In the genomic region with DNA sequence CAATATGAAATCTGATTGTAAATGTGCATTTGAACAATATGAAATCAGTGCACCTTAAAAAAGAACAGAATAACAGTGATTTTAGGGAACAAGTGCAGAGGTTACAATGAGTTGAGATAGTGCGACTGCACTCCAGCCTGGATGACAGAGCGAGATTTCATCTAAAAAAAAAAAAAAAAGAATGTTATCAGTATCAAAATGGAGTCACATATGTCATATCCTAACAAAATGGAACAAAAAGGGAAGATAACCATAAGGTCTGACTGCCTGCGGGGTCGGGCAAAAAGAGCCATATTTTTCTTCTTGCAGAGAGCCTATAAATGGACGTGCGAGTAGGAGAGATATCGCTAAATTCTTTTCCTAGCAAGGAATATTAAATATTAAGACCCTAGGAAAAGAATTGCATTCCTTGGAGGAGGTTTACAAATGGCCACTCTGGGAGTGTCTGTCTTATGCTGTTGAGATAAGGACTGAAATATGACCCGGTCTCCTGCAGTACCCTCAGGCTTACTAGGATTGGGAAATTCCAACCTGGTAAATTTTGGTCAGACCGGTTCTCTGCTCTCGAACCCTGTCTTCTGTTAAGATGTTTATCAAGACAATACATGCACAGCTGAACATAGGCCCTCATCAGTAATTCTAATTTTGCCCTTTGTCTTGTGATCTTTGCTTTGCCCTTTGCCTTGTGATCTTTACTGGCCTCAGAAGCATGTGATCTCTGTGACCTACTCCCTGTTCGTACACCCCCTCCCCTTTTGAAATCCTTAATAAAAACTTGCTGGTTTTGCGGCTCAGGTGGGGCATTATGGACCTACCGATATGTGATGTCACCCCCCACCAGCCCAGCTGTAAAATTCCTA, we compare ENCODE assay signal across 10 cellular contexts. TPM values are rescaled to one million over a fixed set of nuclear protein-coding genes. Genes with fewer than 3 reads are reported as not detected.
DNase-seq lines count a peak whose midpoint lies in the region; ATAC-seq, FAIRE-seq and TF ChIP-seq lines count a peak whose summit lies in the region.
"Not testable (repeated sequence)": the region's sequence is repeated elsewhere in the genome, so short reads cannot be mapped to it uniquely, and the experiment has no call there.
"Had no signal": no experiment of that assay in that cellular context is flagged by ENCODE, and none has a peak within 500 bp of the region (broad histone marks: within the 10 kb centered on the region; RNA-seq: fewer than 3 reads in every experiment).

No MANE protein-coding gene starts in this region.

- H3K36me3 Mint-ChIP-seq in T-cell; naive thymus-derived CD4-positive, alpha-beta T cell: not testable (repeated sequence)

- dilution Hi-C loops in mammary epithelial cell (cut with HindIII; ENCODE audit: low sequenced_read_pairs); keratinocyte (cut with MboI; ENCODE audit: extremely low pct_ligation_motif_present, low sequenced_read_pairs): not testable (repeated sequence)

- CTCF ChIA-PET in T-cell (lab: Charles Lee): interaction anchor here in 1 of 2 donors (0.7 to 2.3 kb wide), 2 partner anchors 19 to 65 kb away, joined by 6 read pairs; no protein-coding TSS in a partner anchor
- CTCF ChIA-PET in mammary epithelial cell (lab: Charles Lee; ENCODE audit: low non-redundant PET): not testable (repeated sequence)
- CTCF ChIA-PET in naive thymus-derived CD4-positive, alpha-beta T cell (lab: Charles Lee): interaction anchor here (1.2 kb wide), 1 partner anchor 83 kb away, joined by 3 read pairs; no protein-coding TSS in a partner anchor

- not testable (repeated sequence) for H3K36me3 ChIP-seq in mammary epithelial cell (ENCODE audit: insufficient read depth, low read length); keratinocyte (ENCODE audit: control insufficient read depth in 2 of 2, extremely low read depth in 1 of 2, insufficient read depth in 2 of 2, low read length in 2 of 2); naive thymus-derived CD4-positive, alpha-beta T cell (ENCODE audit: control insufficient read depth in 2 of 3, insufficient read depth in 3 of 3, low read length in 3 of 3); small intestine (ENCODE audit: control insufficient read depth in 2 of 2, insufficient read depth in 2 of 2, low read length in 2 of 2)

- 72% methylated on average over 12 of the region's 13 CpGs for WGBS in mammary epithelial cell (ENCODE audit: low coverage, missing lambda C conversion rate)
- WGBS in small intestine, 3 donors: 71 to 77% (median 75%) methylated on average over 13 of the region's 13 CpGs

- peak overlapping the region in 1 of 3 donors; percentile 75 for H3K4me3 Mint-ChIP-seq in T-cell
- not testable (repeated sequence) for H3K4me3 Mint-ChIP-seq in naive thymus-derived CD4-positive, alpha-beta T cell

- H3K9me1 ChIP-seq in keratinocyte (ENCODE audit: control insufficient read depth, extremely low read depth, insufficient read depth, low read length): not testable (repeated sequence)

- H4K20me1 ChIP-seq in mammary epithelial cell (ENCODE audit: insufficient read depth, low read length); keratinocyte (ENCODE audit: control insufficient read depth, extremely low read depth, insufficient read depth, low read length): not testable (repeated sequence)

- not testable (repeated sequence) for H3K9me3 Mint-ChIP-seq in T-cell; naive thymus-derived CD4-positive, alpha-beta T cell

- not testable (repeated sequence) for TF ChIP-seq CTCF in mammary epithelial cell (conservative IDR thresholded peaks at IDR 0.05 in 1 of 2, IDR thresholded peaks at IDR 0.05 in 1 of 2; ENCODE audit: extremely low read depth in 1 of 2, insufficient read depth in 1 of 2, low read depth in 1 of 2, low read length in 2 of 2); keratinocyte (optimal IDR thresholded peaks at IDR 0.05 in 1 of 3, IDR thresholded peaks at IDR 0.05 in 1 of 3, conservative IDR thresholded peaks at IDR 0.05 in 1 of 3; ENCODE audit: extremely low read depth in 1 of 3, insufficient read depth in 2 of 3, low read length in 3 of 3)

- H3K4me2 ChIP-seq in mammary epithelial cell (ENCODE audit: insufficient read depth, low read depth, low read length): not testable (repeated sequence)
- H3K4me2 ChIP-seq in keratinocyte (ENCODE audit: control insufficient read depth, extremely low read depth, insufficient read depth, low read depth, low read length): peak overlapping the region; percentile 76

- not testable (repeated sequence) for H3K4me3 ChIP-seq in mammary epithelial cell (replicated peaks in 1 of 3; ENCODE audit: insufficient read depth in 1 of 3, low read depth in 2 of 3, low read length in 3 of 3); naive thymus-derived CD4-positive, alpha-beta T cell (ENCODE audit: low read length); small intestine (ENCODE audit: low read depth in 1 of 2, low read length in 2 of 2)
- peak overlapping the region in 1 of 3 experiments; percentile 23 for H3K4me3 ChIP-seq in keratinocyte (ENCODE audit: control insufficient read depth in 2 of 3, extremely low read depth in 1 of 3, insufficient read depth in 2 of 3, low read depth in 1 of 3, low read length in 3 of 3)

- in situ Hi-C loops in mammary epithelial cell (cut with MboI; ENCODE audit: low sequenced_read_pairs in 2 of 2): not testable (repeated sequence)

- POLR2A ChIA-PET in T-cell (lab: Charles Lee): interaction anchor here in 1 of 2 donors (0.6 kb wide), 1 partner anchor 778 kb away, joined by 3 read pairs; no protein-coding TSS in a partner anchor
- POLR2A ChIA-PET in naive thymus-derived CD4-positive, alpha-beta T cell (lab: Charles Lee): interaction anchor here (1.7 to 4.3 kb wide), 2 partner anchors 33 to 39 kb away, joined by 4 to 40 read pairs; partner anchors contain the start of genes C16orf54 and PAGR1

- not testable (repeated sequence) for H3K9me3 ChIP-seq in mammary epithelial cell (replicated peaks; ENCODE audit: insufficient read depth, low read length); keratinocyte (ENCODE audit: control insufficient read depth, low read depth, low read length); naive thymus-derived CD4-positive, alpha-beta T cell (ENCODE audit: control insufficient read depth in 2 of 3, low read length in 3 of 3); small intestine (ENCODE audit: control insufficient read depth, low read depth)

- H3K4me1 ChIP-seq in mammary epithelial cell (ENCODE audit: insufficient read depth, low read length) (peaks cover 32% of the 10 kb centered on the region), keratinocyte (ENCODE audit: control insufficient read depth, extremely low read depth, insufficient read depth, low read length) (peaks cover 40% of the 10 kb centered on the region)
- H3K4me1 ChIP-seq in naive thymus-derived CD4-positive, alpha-beta T cell (ENCODE audit: control insufficient read depth in 2 of 2, insufficient read depth in 2 of 2, low read length in 2 of 2); small intestine (ENCODE audit: control insufficient read depth in 2 of 2, insufficient read depth in 1 of 2, low read depth in 1 of 2, low read length in 1 of 2): not testable (repeated sequence)

- peak overlapping the region; percentile 40 to 82 for H3K27ac Mint-ChIP-seq in T-cell
- peak overlapping the region in 8 of 9 donors; percentile 0 to 78 (median 58) for H3K27ac Mint-ChIP-seq in naive thymus-derived CD4-positive, alpha-beta T cell

- FAIRE-seq in keratinocyte (lab: Jason Lieb, UNC); small intestine (lab: Jason Lieb, UNC): not testable (repeated sequence)

- H3K9ac ChIP-seq in mammary epithelial cell (ENCODE audit: insufficient read depth, low read length) (peak overlapping the region; percentile 22), keratinocyte (ENCODE audit: control insufficient read depth, extremely low read depth, insufficient read depth, low read length) (peak overlapping the region; percentile 61)

- peaks cover 24 to 34% (median 24%) of the 10 kb centered on the region in 3 donors for H3K4me1 Mint-ChIP-seq in T-cell
- H3K4me1 Mint-ChIP-seq in naive thymus-derived CD4-positive, alpha-beta T cell: peaks cover 17 to 36% (median 22%) of the 10 kb centered on the region in 7 donors

- not testable (repeated sequence) for H3K27me3 Mint-ChIP-seq in T-cell
- peaks cover 0 to 15% (median 0%) of the 10 kb centered on the region in 5 donors for H3K27me3 Mint-ChIP-seq in naive thymus-derived CD4-positive, alpha-beta T cell

- not testable (repeated sequence) for H3K79me2 ChIP-seq in mammary epithelial cell (ENCODE audit: insufficient read depth, low read length); keratinocyte (ENCODE audit: control insufficient read depth, insufficient read depth, low read length)

- H3K27ac ChIP-seq in mammary epithelial cell (ENCODE audit: insufficient read depth, low read depth, low read length); naive thymus-derived CD4-positive, alpha-beta T cell (ENCODE audit: low read depth, low read length); small intestine (ENCODE audit: low read depth in 1 of 2, low read length in 1 of 2): not testable (repeated sequence)
- H3K27ac ChIP-seq in keratinocyte (ENCODE audit: control insufficient read depth, insufficient read depth, low read length): peak overlapping the region; percentile 78

- not testable (repeated sequence) for H3K27me3 ChIP-seq in mammary epithelial cell (ENCODE audit: insufficient read depth, low read length); keratinocyte (ENCODE audit: control insufficient read depth, extremely low read depth, insufficient read depth, low read length); naive thymus-derived CD4-positive, alpha-beta T cell (ENCODE audit: control insufficient read depth in 2 of 2, insufficient read depth in 2 of 2, low read length in 2 of 2); small intestine (ENCODE audit: control insufficient read depth in 2 of 2, insufficient read depth in 2 of 2, low read length in 2 of 2)

- ATAC-seq in T-cell (replicated peaks in 1 of 4); naive thymus-derived CD4-positive, alpha-beta T cell: not testable (repeated sequence)

- BruUV-seq in mammary epithelial cell (replicated peaks; lab: Mats Ljungman, UMichigan): not testable (repeated sequence)

- H2AFZ ChIP-seq in mammary epithelial cell (ENCODE audit: low read depth, low read length); keratinocyte (ENCODE audit: control insufficient read depth, low read length): not testable (repeated sequence)

- DNase-seq in ELF-1 (ENCODE audit: low read depth, low spot score) (peak; percentile 72), NCI-H226 (peak; percentile 60), mammary epithelial cell (peak; percentile 43), small intestine (peak; percentile 41)
- DNase-seq in T-cell; keratinocyte (ENCODE audit: low read depth, low spot score); naive thymus-derived CD4-positive, alpha-beta T cell: not testable (repeated sequence)

- intact Hi-C loops in mammary epithelial cell (cut with micrococcal nuclease); naive thymus-derived CD4-positive, alpha-beta T cell (cut with micrococcal nuclease): not testable (repeated sequence)

RNA-seq across cellular contexts. Expression of gene ZG16, which starts 5.3 kb away (rescaled TPM):
- total RNA-seq in T-cell (under 1 TPM in 2 of 5 donors, not detected in 3; 0.09 to 0.15 TPM), mammary epithelial cell (not detected)
- polyA plus RNA-seq in mammary epithelial cell (not detected), keratinocyte (0.01 TPM in 1 of 3 replicates, not detected in the others), small intestine (100 to 1,000 TPM in 1 of 3 donors, 10 to 100 TPM in 2; 19.3 to 186 (median 75.4) TPM)
- polyA minus RNA-seq in mammary epithelial cell (not detected), keratinocyte (not detected in 3 replicates)
- not detected for polyA plus RNA-seq in keratinocyte (2011; ENCODE audit: low read depth)
- polyA plus RNA-seq in keratinocyte (2011; cell fraction: cytosol; rRNA removed): not detected in 2 replicates
- polyA plus RNA-seq in keratinocyte (2011; cell fraction: nucleus; rRNA removed): not detected in 2 replicates
- polyA plus RNA-seq in keratinocyte (2012; ENCODE audit: low replicate concordance): not detected in 2 replicates
- polyA minus RNA-seq in keratinocyte (2011; cell fraction: cytosol; rRNA and poly(A)+ RNA removed): not detected
- polyA minus RNA-seq in keratinocyte (2011; cell fraction: nucleus; rRNA and poly(A)+ RNA removed): not detected in 2 replicates
- not detected for total RNA-seq in naive thymus-derived CD4-positive, alpha-beta T cell
- polyA plus RNA-seq in naive thymus-derived CD4-positive, alpha-beta T cell: not detected
- total RNA-seq: CD8-positive, alpha-beta memory T cell; HT1080 had no signal
- polyA plus RNA-seq: CD8-positive, alpha-beta memory T cell; SK-N-SH had no signal

RNA-seq across cellular contexts. Expression of gene KIF22, which starts 7.2 kb away (rescaled TPM):
- total RNA-seq in T-cell: 10 to 100 TPM; 84.1 to 95.2 (median 84.9) TPM
- 10 to 100 TPM; 20.2 to 55.0 TPM for total RNA-seq in mammary epithelial cell
- 61.0 TPM for polyA plus RNA-seq in mammary epithelial cell
- polyA minus RNA-seq in mammary epithelial cell: 90.3 TPM
- 36.3 to 48.3 TPM (median 43.7 TPM) in 3 replicates for polyA plus RNA-seq in keratinocyte
- polyA plus RNA-seq in keratinocyte (2011; ENCODE audit: low read depth): 14.3 TPM
- polyA plus RNA-seq in keratinocyte (2011; cell fraction: cytosol; rRNA removed): 17.2 and 23.7 TPM in 2 replicates
- polyA plus RNA-seq in keratinocyte (2011; cell fraction: nucleus; rRNA removed): 72.3 and 83.5 TPM in 2 replicates
- 15.4 and 26.9 TPM in 2 replicates for polyA plus RNA-seq in keratinocyte (2012; ENCODE audit: low replicate concordance)
- polyA minus RNA-seq in keratinocyte: 46.4 to 57.5 TPM (median 48.8 TPM) in 3 replicates
- polyA minus RNA-seq in keratinocyte (2011; cell fraction: cytosol; rRNA and poly(A)+ RNA removed): 41.4 TPM
- polyA minus RNA-seq in keratinocyte (2011; cell fraction: nucleus; rRNA and poly(A)+ RNA removed): 39.9 and 56.2 TPM in 2 replicates
- total RNA-seq in naive thymus-derived CD4-positive, alpha-beta T cell: 100 to 1,000 TPM in 1 of 5 experiments, 10 to 100 TPM in 4; 62.5 to 141 (median 81.3) TPM
- polyA plus RNA-seq in naive thymus-derived CD4-positive, alpha-beta T cell: 10 to 100 TPM; 36.9 to 50.7 TPM
- 10 to 100 TPM; 17.0 to 61.7 (median 23.5) TPM for polyA plus RNA-seq in small intestine

RNA-seq across cellular contexts. Expression of gene MAZ, which starts 23.0 kb away (rescaled TPM):
- total RNA-seq in T-cell (100 to 1,000 TPM; 240 to 326 (median 305) TPM), mammary epithelial cell (100 to 1,000 TPM in 1 of 2 donors, 10 to 100 TPM in 1; 80.2 to 139 TPM)
- polyA plus RNA-seq in mammary epithelial cell (117 TPM), keratinocyte (48.5 to 82.3 TPM (median 59.0 TPM) in 3 replicates), small intestine (100 to 1,000 TPM in 1 of 3 donors, 10 to 100 TPM in 2; 91.9 to 269 (median 96.2) TPM)
- polyA minus RNA-seq in mammary epithelial cell (374 TPM), keratinocyte (139 to 296 TPM (median 165 TPM) in 3 replicates)
- polyA plus RNA-seq in keratinocyte (2011; ENCODE audit: low read depth): 43.0 TPM
- polyA plus RNA-seq in keratinocyte (2011; cell fraction: cytosol; rRNA removed): 56.3 and 78.7 TPM in 2 replicates
- polyA plus RNA-seq in keratinocyte (2011; cell fraction: nucleus; rRNA removed): 42.7 and 43.6 TPM in 2 replicates
- 63.9 and 156 TPM in 2 replicates for polyA plus RNA-seq in keratinocyte (2012; ENCODE audit: low replicate concordance)
- polyA minus RNA-seq in keratinocyte (2011; cell fraction: cytosol; rRNA and poly(A)+ RNA removed): 198 TPM
- 32.3 and 42.1 TPM in 2 replicates for polyA minus RNA-seq in keratinocyte (2011; cell fraction: nucleus; rRNA and poly(A)+ RNA removed)
- 100 to 1,000 TPM; 192 to 424 (median 259) TPM for total RNA-seq in naive thymus-derived CD4-positive, alpha-beta T cell
- polyA plus RNA-seq in naive thymus-derived CD4-positive, alpha-beta T cell: 10 to 100 TPM; 36.9 to 44.5 TPM

RNA-seq across cellular contexts. Expression of gene PRRT2, which starts 28.7 kb away (rescaled TPM):
- total RNA-seq in T-cell (1 to 10 TPM; 2.4 to 7.9 (median 4.4) TPM), mammary epithelial cell (under 1 TPM in 1 of 2 donors, not detected in 1; 0.42 TPM)
- polyA plus RNA-seq in mammary epithelial cell (0.07 TPM), keratinocyte (not detected in 3 replicates), small intestine (1 to 10 TPM in 1 of 3 donors, under 1 TPM in 1, not detected in 1; 0.27 to 2.7 TPM)
- polyA minus RNA-seq in mammary epithelial cell (not detected), keratinocyte (not detected in 3 replicates)
- polyA plus RNA-seq in keratinocyte (2011; ENCODE audit: low read depth): not detected
- polyA plus RNA-seq in keratinocyte (2011; cell fraction: cytosol; rRNA removed): not detected in 2 replicates
- 0.04 and 0.14 TPM in 2 replicates for polyA plus RNA-seq in keratinocyte (2011; cell fraction: nucleus; rRNA removed)
- polyA plus RNA-seq in keratinocyte (2012; ENCODE audit: low replicate concordance): 0.10 and 0.38 TPM in 2 replicates
- not detected for polyA minus RNA-seq in keratinocyte (2011; cell fraction: cytosol; rRNA and poly(A)+ RNA removed)
- not detected in 2 replicates for polyA minus RNA-seq in keratinocyte (2011; cell fraction: nucleus; rRNA and poly(A)+ RNA removed)
- 1 to 10 TPM; 1.9 to 4.6 (median 2.8) TPM for total RNA-seq in naive thymus-derived CD4-positive, alpha-beta T cell
- under 1 TPM in 1 of 2 donors, not detected in 1; 0.07 TPM for polyA plus RNA-seq in naive thymus-derived CD4-positive, alpha-beta T cell

RNA-seq across cellular contexts. Expression of gene PAGR1, which starts 32.6 kb away (rescaled TPM):
- total RNA-seq in T-cell (10 to 100 TPM; 16.0 to 47.2 (median 40.6) TPM), mammary epithelial cell (10 to 100 TPM; 13.7 to 24.9 TPM)
- polyA plus RNA-seq in mammary epithelial cell (25.1 TPM), keratinocyte (6.4 to 17.1 TPM (median 13.6 TPM) in 3 replicates), small intestine (10 to 100 TPM; 36.9 to 46.0 (median 45.9) TPM)
- polyA minus RNA-seq in mammary epithelial cell (18.4 TPM), keratinocyte (1.5 to 2.7 TPM (median 2.0 TPM) in 3 replicates)
- 2.7 TPM for polyA plus RNA-seq in keratinocyte (2011; ENCODE audit: low read depth)
- polyA plus RNA-seq in keratinocyte (2011; cell fraction: cytosol; rRNA removed): 5.9 and 12.0 TPM in 2 replicates
- polyA plus RNA-seq in keratinocyte (2011; cell fraction: nucleus; rRNA removed): 5.1 and 5.3 TPM in 2 replicates
- polyA plus RNA-seq in keratinocyte (2012; ENCODE audit: low replicate concordance): 4.7 and 19.3 TPM in 2 replicates
- 4.2 TPM for polyA minus RNA-seq in keratinocyte (2011; cell fraction: cytosol; rRNA and poly(A)+ RNA removed)
- 2.3 and 2.9 TPM in 2 replicates for polyA minus RNA-seq in keratinocyte (2011; cell fraction: nucleus; rRNA and poly(A)+ RNA removed)
- total RNA-seq in naive thymus-derived CD4-positive, alpha-beta T cell: 10 to 100 TPM; 17.5 to 42.0 (median 25.7) TPM
- polyA plus RNA-seq in naive thymus-derived CD4-positive, alpha-beta T cell: 10 to 100 TPM; 54.0 to 62.6 TPM

Comparison
In these comparisons a context has a peak if more than half of its experiments do, and no peak if none do; other contexts are left out.
1. RNA of gene ZG16, which starts 5.3 kb away (polyA plus RNA-seq): 19.3 to 186 TPM in small intestine; not detected in mammary epithelial cell (single experiment), 0.01 TPM in keratinocyte and not detected in naive thymus-derived CD4-positive, alpha-beta T cell; every median in the first group is over 10 times any median in the second.